ENCODE assay signal across 1 cellular context in genomic region chr6:10692965-10693538, GRCh38.
TF ChIP-seq lines count a peak whose summit lies in the region.

No MANE protein-coding gene starts in this region.

TF ChIP-seq in endothelial cell of umbilical vein, 7 proteins besides CTCF, POLR2A, EP300 and RAD21:
- TF ChIP-seq GATA2 (IDR thresholded peaks at IDR 0.05; ENCODE audit: insufficient read depth, insufficient read length, low read depth, low read length) = no peak
- no peak for TF ChIP-seq JUN (IDR thresholded peaks at IDR 0.05; ENCODE audit: borderline replicate concordance, insufficient read depth, insufficient read length, low read depth)
- TF ChIP-seq MAX (IDR thresholded peaks at IDR 0.05; ENCODE audit: insufficient read depth, insufficient read length) = no peak
- TF ChIP-seq POLR2AphosphoS5 (IDR thresholded peaks at IDR 0.05; ENCODE audit: insufficient read depth, low read depth, low read length) = no peak
- TF ChIP-seq EZH2 (IDR thresholded peaks at IDR 0.05; ENCODE audit: borderline replicate concordance, low read depth, low read length, severe bottlenecking) = no peak
- no peak for TF ChIP-seq MYC (IDR thresholded peaks at IDR 0.05; ENCODE audit: low read depth, low read length)
- no peak for TF ChIP-seq FOS (IDR thresholded peaks at IDR 0.05; ENCODE audit: borderline replicate concordance, insufficient read depth, low read length)
TF ChIP-seq in endothelial cell of umbilical vein: peak in this region for 0.
